Comparison of ENCODE assay signal across 1 cellular context in genomic region chr1:2044510-2045319, GRCh38.
TF ChIP-seq lines count a peak whose summit lies in the region.

No MANE protein-coding gene starts in this region.

TF ChIP-seq in HepG2, 621 proteins besides CTCF, POLR2A, EP300 and RAD21 (continued from another document and continues in another):
- TF ChIP-seq ZNF446 (CRISPR knock-in tag; IDR thresholded peaks at IDR 0.05) (no peak; the same call in 1 of the 2 replicates), ZNF383 (CRISPR knock-in tag; IDR thresholded peaks at IDR 0.05; ENCODE audit: borderline replicate concordance) (no peak), NR2F2 (IDR thresholded peaks at IDR 0.05; ENCODE audit: borderline replicate concordance, low read depth) (no peak), ZNF646 (CRISPR knock-in tag; IDR thresholded peaks at IDR 0.05) (no peak), GPN1 (CRISPR knock-in tag; IDR thresholded peaks at IDR 0.05; ENCODE audit: borderline replicate concordance) (no peak), NFYB (CRISPR knock-in tag; IDR thresholded peaks at IDR 0.05) (no peak), ZNF329 (CRISPR knock-in tag; IDR thresholded peaks at IDR 0.05; ENCODE audit: low read depth) (no peak), MYNN (CRISPR knock-in tag; IDR thresholded peaks at IDR 0.05; ENCODE audit: low read depth) (no peak), HNF4G (IDR thresholded peaks at IDR 0.05; ENCODE audit: borderline replicate concordance, low read depth, low read length) (no peak), HNF4G (CRISPR knock-in tag; IDR thresholded peaks at IDR 0.05; ENCODE audit: borderline replicate concordance, low read depth) (no peak), HNRNPUL1 (IDR thresholded peaks at IDR 0.05; ENCODE audit: low read depth, low read length) (no peak), HDAC6 (IDR thresholded peaks at IDR 0.05; ENCODE audit: low read depth, low read length) (no peak), HES4 (CRISPR knock-in tag; IDR thresholded peaks at IDR 0.05; ENCODE audit: borderline replicate concordance) (no peak), ZSCAN31 (CRISPR knock-in tag; IDR thresholded peaks at IDR 0.05; ENCODE audit: low read depth) (0 out of 2 replicates have a peak, but pooled peaks have one; percentile 43), NCOA2 (CRISPR knock-in tag; IDR thresholded peaks at IDR 0.05) (no peak), TEAD2 (CRISPR knock-in tag; IDR thresholded peaks at IDR 0.05) (no peak), ZBTB14 (CRISPR knock-in tag; IDR thresholded peaks at IDR 0.05) (no peak), ZNF775 (CRISPR knock-in tag; IDR thresholded peaks at IDR 0.05; ENCODE audit: borderline replicate concordance) (no peak), ZNF251 (CRISPR knock-in tag; IDR thresholded peaks at IDR 0.05) (no peak), FOSL1 (CRISPR knock-in tag; IDR thresholded peaks at IDR 0.05; ENCODE audit: borderline replicate concordance) (no peak), ZNF800 (CRISPR knock-in tag; IDR thresholded peaks at IDR 0.05) (no peak), ZFP90 (CRISPR knock-in tag; IDR thresholded peaks at IDR 0.05; ENCODE audit: borderline replicate concordance) (no peak; the same call in 1 of the 2 replicates), STAG1 (CRISPR knock-in tag; IDR thresholded peaks at IDR 0.05) (peak; percentile 76), ZEB1 (IDR thresholded peaks at IDR 0.05; ENCODE audit: insufficient replicate concordance, low read depth) (no peak), ZC3H13 (CRISPR knock-in tag; IDR thresholded peaks at IDR 0.05) (no peak), GABPB1 (CRISPR knock-in tag; IDR thresholded peaks at IDR 0.05) (peak; percentile 52; the same call in 1 of the 2 replicates), SNAPC2 (CRISPR knock-in tag; IDR thresholded peaks at IDR 0.05) (no peak), RXRB (CRISPR knock-in tag; IDR thresholded peaks at IDR 0.05; ENCODE audit: borderline replicate concordance) (no peak; the same call in 1 of the 2 replicates), LRRFIP1 (CRISPR knock-in tag; conservative IDR thresholded peaks at IDR 0.05) (no peak), ZBTB33 (CRISPR knock-in tag; IDR thresholded peaks at IDR 0.05) (no peak), CHCHD3 (CRISPR knock-in tag; IDR thresholded peaks at IDR 0.05) (no peak), RFXAP (CRISPR knock-in tag; IDR thresholded peaks at IDR 0.05; ENCODE audit: borderline replicate concordance) (no peak; the same call in 1 of the 2 replicates), ZNF766 (CRISPR knock-in tag; IDR thresholded peaks at IDR 0.05; ENCODE audit: borderline replicate concordance) (no peak), ZNF407 (CRISPR knock-in tag; IDR thresholded peaks at IDR 0.05; ENCODE audit: not compliant biosample characterization) (no peak), MIER2 (CRISPR knock-in tag; IDR thresholded peaks at IDR 0.05) (no peak), TSC22D2 (CRISPR knock-in tag; IDR thresholded peaks at IDR 0.05; ENCODE audit: borderline replicate concordance) (no peak), HNRNPH1 (optimal IDR thresholded peaks at IDR 0.05; ENCODE audit: low read depth, low read length) (no peak), MXD3 (CRISPR knock-in tag; IDR thresholded peaks at IDR 0.05) (no peak; the same call in 1 of the 2 replicates)
